Comparison of ENCODE assay signal across 15 cellular contexts in genomic region chr22:41600976-41601375, GRCh38. TPM values are rescaled to one million over a fixed set of nuclear protein-coding genes. Genes with fewer than 3 reads are reported as not detected.
DNase-seq lines count a peak whose midpoint lies in the region; ATAC-seq and TF ChIP-seq lines count a peak whose summit lies in the region.
"Had no signal": no experiment of that assay in that cellular context is flagged by ENCODE, and none has a peak within 500 bp of the region (broad histone marks: within the 10 kb centered on the region; RNA-seq: fewer than 3 reads in every experiment).

No MANE protein-coding gene starts in this region.

- no peak overlapping the region for H4K8ac ChIP-seq in neuronal stem cell (ENCODE audit: low read depth, low read length)

- no peak overlapping the region for H3K9ac ChIP-seq in neuronal stem cell (ENCODE audit: low read depth, low read length, poor library complexity)
- H3K9ac ChIP-seq: BLaER1 had no signal

- H3K4me2 ChIP-seq in neuronal stem cell (ENCODE audit: insufficient read depth, low read length, poor library complexity, severe bottlenecking): no peak overlapping the region
- H3K4me2 ChIP-seq: BLaER1 had no signal

- peaks cover 0 to 3% of the 10 kb centered on the region in 2 donors for H3K9me3 ChIP-seq in neuronal stem cell (replicated peaks in 1 of 2; ENCODE audit: control insufficient read depth in 2 of 2, insufficient read depth in 1 of 2, low read depth in 1 of 2, low read length in 2 of 2)
- H3K9me3 ChIP-seq: BLaER1, Caco-2 had no signal

- TF ChIP-seq CTCF in GM10248 (IDR thresholded peaks at IDR 0.05; ENCODE audit: control extremely low read depth, extremely low read depth, low read depth, missing control alignments): no peak

- no peak overlapping the region for H3K4me3 ChIP-seq in neuronal stem cell (ENCODE audit: low read length in 2 of 2)
- H3K4me3 ChIP-seq: BLaER1 had no signal

- H3K27ac ChIP-seq in cingulate gyrus (ENCODE audit: low read depth, low read length) (peak overlapping the region; percentile 19), neuronal stem cell (replicated peaks; ENCODE audit: low read length) (no peak overlapping the region)
- H3K27ac ChIP-seq: 22Rv1, BLaER1, HL-60 had no signal

- intact Hi-C loops in Right ventricle myocardium inferior (cut with DNase I): no loop called here
- intact Hi-C loops in left cardiac atrium (cut with DNase I): no loop called here

- H2BK12ac ChIP-seq in neuronal stem cell (ENCODE audit: low read length): no peak overlapping the region

- H2AFZ ChIP-seq in neuronal stem cell (ENCODE audit: low read length): no peak overlapping the region

- no peak overlapping the region for H2BK120ac ChIP-seq in neuronal stem cell (ENCODE audit: low read depth, low read length)

- peak overlapping the region; percentile 19 for H3K23ac ChIP-seq in neuronal stem cell (ENCODE audit: low read depth, low read length, poor library complexity)

- H3K14ac ChIP-seq in neuronal stem cell (ENCODE audit: low read length): no peak overlapping the region

- no peaks in the 10 kb centered on the region for H3K27me3 ChIP-seq in neuronal stem cell (ENCODE audit: control insufficient read depth in 3 of 3, insufficient read depth in 3 of 3, low read depth in 1 of 3, low read length in 3 of 3)

- H2AK5ac ChIP-seq in neuronal stem cell (ENCODE audit: low read depth, low read length): no peak overlapping the region

- H3K4ac ChIP-seq in neuronal stem cell (ENCODE audit: low read length): no peak overlapping the region

- peaks cover 2% of the 10 kb centered on the region for H3K79me1 ChIP-seq in neuronal stem cell (ENCODE audit: low read depth, low read length)

- H4K91ac ChIP-seq in neuronal stem cell (ENCODE audit: low read depth, low read length, poor library complexity): no peak overlapping the region

- POLR2A ChIA-PET in GM10248 (lab: Yijun Ruan, JAX): no interaction called here

- H3K18ac ChIP-seq in neuronal stem cell (ENCODE audit: low read length): no peak overlapping the region

- H2BK5ac ChIP-seq in neuronal stem cell (ENCODE audit: low read length): no peak overlapping the region

- peak; percentile 42 for DNase-seq in Right ventricle myocardium inferior (ENCODE audit: missing footprints)
- no peak for DNase-seq in left cardiac atrium
- DNase-seq in neuronal stem cell (ENCODE audit: low spot score): no peak
- no peak for DNase-seq in GM10248 (ENCODE audit: extremely low spot score)
- no peak for DNase-seq in GM19240 (ENCODE audit: insufficient read length, low spot score)
- no peak for DNase-seq in NCI-H187 (lab: John Stamatoyannopoulos, UW)
- DNase-seq: Caco-2; CD8-positive, alpha-beta memory T cell; DND-41; GDM1; HCEC 1CT had no signal

- H2BK15ac ChIP-seq in neuronal stem cell (ENCODE audit: low read length): no peak overlapping the region

- WGBS in neuronal stem cell (ENCODE audit: extremely low coverage in 2 of 2, insufficient read length in 2 of 2, insufficient replicate concordance in 1 of 2), 2 donors: no CpG with 5 or more reads among the region's 8 CpGs

- H3K36me3 ChIP-seq in neuronal stem cell (replicated peaks in 1 of 2; ENCODE audit: control insufficient read depth in 2 of 2, insufficient read depth in 2 of 2, low read length in 2 of 2): peaks cover 20 to 54% of the 10 kb centered on the region in 2 donors

- peaks cover 5 to 13% of the 10 kb centered on the region in 2 donors for H3K4me1 ChIP-seq in neuronal stem cell (ENCODE audit: control insufficient read depth in 2 of 2, insufficient read depth in 1 of 2, low read depth in 1 of 2, low read length in 2 of 2)
- H3K4me1 ChIP-seq: Caco-2 had no signal

- no peak for ATAC-seq in Right ventricle myocardium inferior
- no peak for ATAC-seq in left cardiac atrium

- CTCF ChIA-PET in GM10248 (lab: Yijun Ruan, JAX): interaction anchor here (1.2 kb wide), 1 partner anchor 199 kb away, joined by 3 read pairs; no protein-coding TSS in a partner anchor

RNA-seq across cellular contexts. Expression of gene PMM1, which starts 11.3 kb away (rescaled TPM):
- total RNA-seq in Right ventricle myocardium inferior (16.2 TPM), left cardiac atrium (10 to 100 TPM; 13.0 to 22.1 TPM)
- 13.7 TPM for polyA plus RNA-seq in neuronal stem cell (2013, experiment 1 of 2)
- 12.6 TPM for polyA plus RNA-seq in neuronal stem cell (2013, experiment 2 of 2)

RNA-seq across cellular contexts. Expression of gene DESI1, which starts 19.9 kb away (rescaled TPM):
- total RNA-seq in Right ventricle myocardium inferior (41.6 TPM), left cardiac atrium (10 to 100 TPM; 56.5 to 64.0 TPM)
- polyA plus RNA-seq in neuronal stem cell (2013, experiment 1 of 2): 23.6 TPM
- polyA plus RNA-seq in neuronal stem cell (2013, experiment 2 of 2): 24.6 TPM

RNA-seq across cellular contexts. Expression of gene XRCC6, which starts 20.1 kb away (rescaled TPM):
- total RNA-seq in Right ventricle myocardium inferior (172 TPM), left cardiac atrium (100 to 1,000 TPM; 141 to 169 TPM)
- 314 TPM for polyA plus RNA-seq in neuronal stem cell (2013, experiment 1 of 2)
- polyA plus RNA-seq in neuronal stem cell (2013, experiment 2 of 2): 306 TPM

RNA-seq across cellular contexts. Expression of gene CSDC2, which starts 40.2 kb away (rescaled TPM):
- total RNA-seq in Right ventricle myocardium inferior (265 TPM), left cardiac atrium (100 to 1,000 TPM; 165 to 217 TPM)
- polyA plus RNA-seq in neuronal stem cell (2013, experiment 1 of 2): 1.4 TPM
- 1.4 TPM for polyA plus RNA-seq in neuronal stem cell (2013, experiment 2 of 2)
- total RNA-seq: CD8-positive, alpha-beta memory T cell had no signal
- polyA plus RNA-seq: CD8-positive, alpha-beta memory T cell had no signal

RNA-seq across cellular contexts. Expression of gene POLR3H, which starts 56.7 kb away (rescaled TPM):
- total RNA-seq in Right ventricle myocardium inferior (20.1 TPM), left cardiac atrium (10 to 100 TPM; 25.0 to 34.0 TPM)
- 16.8 TPM for polyA plus RNA-seq in neuronal stem cell (2013, experiment 1 of 2)
- polyA plus RNA-seq in neuronal stem cell (2013, experiment 2 of 2): 16.3 TPM
